In genomic region chr5:75049581-75050274, GRCh38 we compare ENCODE assay signal across 8 cellular contexts. TPM values are rescaled to one million over a fixed set of nuclear protein-coding genes. Genes with fewer than 3 reads are reported as not detected.
DNase-seq lines count a peak whose midpoint lies in the region; ATAC-seq and TF ChIP-seq lines count a peak whose summit lies in the region.

No MANE protein-coding gene starts in this region.

- no peak for TF ChIP-seq POLR2A in suprapubic skin (IDR thresholded peaks at IDR 0.05)

- 53 to 58% methylated on average over 9 of the region's 9 CpGs for WGBS in lung, 2 donors
- WGBS in suprapubic skin = 43% methylated on average over 9 of the region's 9 CpGs

- H3K4me1 ChIP-seq in lung (ENCODE audit: control insufficient read depth in 2 of 2, insufficient read depth in 2 of 2, low read length in 2 of 2) (peaks cover 0 to 10% of the 10 kb centered on the region in 2 donors), suprapubic skin (peaks cover 40% of the 10 kb centered on the region)

- no peaks in the 10 kb centered on the region for H3K36me3 ChIP-seq in lung (ENCODE audit: control insufficient read depth in 2 of 2, insufficient read depth in 2 of 2, low read length in 2 of 2)
- no peaks in the 10 kb centered on the region for H3K36me3 ChIP-seq in suprapubic skin

- TF ChIP-seq EP300 in suprapubic skin (IDR thresholded peaks at IDR 0.05) = no peak

- H3K27me3 ChIP-seq in lung (ENCODE audit: control insufficient read depth, insufficient read depth) (no peaks in the 10 kb centered on the region), suprapubic skin (no peaks in the 10 kb centered on the region)

- TF ChIP-seq CTCF in lung (IDR thresholded peaks at IDR 0.05; ENCODE audit: control extremely low read depth, extremely low read depth) (peak; percentile 52), suprapubic skin (IDR thresholded peaks at IDR 0.05) (peak; percentile 31 to 62)

- no peak overlapping the region for H3K27ac ChIP-seq in lung (ENCODE audit: low read depth in 1 of 2, low read length in 1 of 2)
- no peak overlapping the region for H3K27ac ChIP-seq in suprapubic skin

- ATAC-seq in lung (ENCODE audit: insufficient read depth, low FRiP score) = no peak
- ATAC-seq in HG02678 (IDR thresholded peaks at IDR 0.05; ENCODE audit: unreplicated experiment) = no peak

- no peak overlapping the region for H3K4me3 ChIP-seq in lung
- H3K4me3 ChIP-seq in suprapubic skin = no peak overlapping the region

- H3K9me3 ChIP-seq in lung (ENCODE audit: control insufficient read depth in 2 of 2, insufficient read depth in 1 of 2, low read length in 1 of 2) = peaks cover 0 to 3% of the 10 kb centered on the region in 2 donors
- H3K9me3 ChIP-seq in suprapubic skin = no peaks in the 10 kb centered on the region

- DNase-seq in NCI-H446 (lab: John Stamatoyannopoulos, UW) (peak; percentile 18 to 34), NCI-H446 treated with DMSO at 0.1 percent for 48 hours (lab: John Stamatoyannopoulos, UW) (no peak), NCI-H146 treated with DMSO at 0.1 percent for 48 hours (lab: John Stamatoyannopoulos, UW; ENCODE audit: unreplicated experiment) (peak; percentile 4), dedifferentiated amniotic fluid mesenchymal stem cell (ENCODE audit: extremely low spot score) (peak; percentile 42), lung (ENCODE audit: low spot score) (peak; percentile 66), suprapubic skin (ENCODE audit: low spot score in 2 of 2) (no peak)
- peak; percentile 51 for DNase-seq in activated CD4-positive, alpha-beta T cell treated with anti-CD3 and anti-CD28 coated beads for 1 hour

RNA-seq across cellular contexts. Expression of gene GCNT4, which starts 2.6 kb away (rescaled TPM):
- total RNA-seq in lung (1 to 10 TPM; 1.9 to 2.8 TPM), suprapubic skin (1 to 10 TPM; 1.7 to 4.3 (median 3.4) TPM)
- polyA plus RNA-seq in lung = under 1 TPM; 0.54 to 0.55 TPM

Comparison
In these comparisons a context has a peak if more than half of its experiments do, and no peak if none do; other contexts are left out.
1. DNase-seq: peak in NCI-H446 (2 of 2), NCI-H146 treated with DMSO at 0.1 percent for 48 hours (single experiment), activated CD4-positive, alpha-beta T cell treated with anti-CD3 and anti-CD28 coated beads for 1 hour (single experiment), dedifferentiated amniotic fluid mesenchymal stem cell (single experiment) and lung (single experiment); none in NCI-H446 treated with DMSO at 0.1 percent for 48 hours (single experiment) and suprapubic skin (0 of 2).